In genomic region chr7:80528689-80529088, GRCh38 we compare ENCODE assay signal across 17 cellular contexts. TPM values are rescaled to one million over a fixed set of nuclear protein-coding genes. Genes with fewer than 3 reads are reported as not detected.
DNase-seq lines count a peak whose midpoint lies in the region; ATAC-seq and TF ChIP-seq lines count a peak whose summit lies in the region.
"Had no signal": no experiment of that assay in that cellular context is flagged by ENCODE, and none has a peak within 500 bp of the region (broad histone marks: within the 10 kb centered on the region; RNA-seq: fewer than 3 reads in every experiment).

No MANE protein-coding gene starts in this region.

- no peak overlapping the region for H2BK120ac ChIP-seq in neuronal stem cell (ENCODE audit: low read depth, low read length)

- peaks cover 14% of the 10 kb centered on the region for H3K9me3 Mint-ChIP-seq in chondrocyte (ENCODE audit: low read depth)
- no peaks in the 10 kb centered on the region for H3K9me3 Mint-ChIP-seq in stimulated activated memory B cell treated with anti-CD40 and anti-IgM and Interleukin-4, amounts not matched to agents 10 μg/mL and 1 μg/mL and 100 μg/mL, for 72 hours

- H3K9ac ChIP-seq in neuronal stem cell (ENCODE audit: low read depth, low read length, poor library complexity), result no peak overlapping the region
- H3K9ac ChIP-seq: GM23248 had no signal

- H3K27me3 ChIP-seq in neuronal stem cell (ENCODE audit: control insufficient read depth in 3 of 3, insufficient read depth in 3 of 3, low read depth in 1 of 3, low read length in 3 of 3), result peaks cover 0 to 10% (median 0%) of the 10 kb centered on the region in 3 experiments
- H3K27me3 ChIP-seq: BE2C had no signal

- peak overlapping the region; percentile 79 for H3K27ac Mint-ChIP-seq in chondrocyte (ENCODE audit: unreplicated experiment)
- no peak overlapping the region for H3K27ac Mint-ChIP-seq in stimulated activated memory B cell treated with anti-CD40 and anti-IgM and Interleukin-4, amounts not matched to agents 10 μg/mL and 1 μg/mL and 100 μg/mL, for 72 hours
- H3K27ac Mint-ChIP-seq: CD4-positive, CD25-positive, alpha-beta regulatory T cell; CD8-positive, alpha-beta memory T cell had no signal

- H2AFZ ChIP-seq in neuronal stem cell (ENCODE audit: low read length), result no peak overlapping the region
- H2AFZ ChIP-seq: GM23248 had no signal

- H3K9me3 ChIP-seq in neuronal stem cell (replicated peaks in 1 of 2; ENCODE audit: control insufficient read depth in 2 of 2, insufficient read depth in 1 of 2, low read depth in 1 of 2, low read length in 2 of 2), result peaks cover 0 to 9% of the 10 kb centered on the region in 2 donors
- H3K9me3 ChIP-seq: BE2C had no signal

- H3K36me3 Mint-ChIP-seq in chondrocyte (ENCODE audit: low read depth), result peaks cover 3% of the 10 kb centered on the region
- no peaks in the 10 kb centered on the region for H3K36me3 Mint-ChIP-seq in stimulated activated memory B cell treated with anti-CD40 and anti-IgM and Interleukin-4, amounts not matched to agents 10 μg/mL and 1 μg/mL and 100 μg/mL, for 72 hours
- H3K36me3 Mint-ChIP-seq: CD4-positive, CD25-positive, alpha-beta regulatory T cell had no signal

- H2BK5ac ChIP-seq in neuronal stem cell (ENCODE audit: low read length), result peak overlapping the region; percentile 32

- H3K18ac ChIP-seq in neuronal stem cell (ENCODE audit: low read length), result no peak overlapping the region

- no peak overlapping the region for H2BK15ac ChIP-seq in neuronal stem cell (ENCODE audit: low read length)

- DNase-seq in chondrocyte (ENCODE audit: low spot score) (no peak), neuronal stem cell (ENCODE audit: low spot score) (no peak), SKM-1 (lab: John Stamatoyannopoulos, UW; ENCODE audit: unreplicated experiment) (no peak), epidermal melanocyte (ENCODE audit: insufficient read length, low spot score) (no peak), DMS53 treated with DMSO at 0.1 percent for 48 hours (lab: John Stamatoyannopoulos, UW; ENCODE audit: unreplicated experiment) (no peak)
- DNase-seq: ACHN; BE2C; C1 segment of cervical spinal cord; CD4-positive, CD25-positive, alpha-beta regulatory T cell; CD8-positive, alpha-beta memory T cell; COR-L47; DMS 273 treated with DMSO at 0.1 percent for 48 hours; DMS53 had no signal

- no peak overlapping the region for H4K8ac ChIP-seq in neuronal stem cell (ENCODE audit: low read depth, low read length)

- no peak overlapping the region for H3K14ac ChIP-seq in neuronal stem cell (ENCODE audit: low read length)

- H3K4me3 ChIP-seq in neuronal stem cell (ENCODE audit: low read length in 2 of 2), result no peak overlapping the region
- H3K4me3 ChIP-seq: GM23248, HAP-1 had no signal

- H2BK12ac ChIP-seq in neuronal stem cell (ENCODE audit: low read length), result no peak overlapping the region

- H3K36me3 ChIP-seq in neuronal stem cell (replicated peaks in 1 of 2; ENCODE audit: control insufficient read depth in 2 of 2, insufficient read depth in 2 of 2, low read length in 2 of 2), result no peaks in the 10 kb centered on the region
- H3K36me3 ChIP-seq: BE2C, HAP-1 had no signal

- peaks cover 0 to 3% of the 10 kb centered on the region in 2 donors for H3K4me1 ChIP-seq in neuronal stem cell (ENCODE audit: control insufficient read depth in 2 of 2, insufficient read depth in 1 of 2, low read depth in 1 of 2, low read length in 2 of 2)
- H3K4me1 ChIP-seq: BE2C had no signal

- H3K23ac ChIP-seq in neuronal stem cell (ENCODE audit: low read depth, low read length, poor library complexity), result no peak overlapping the region

- no peaks in the 10 kb centered on the region for H3K27me3 Mint-ChIP-seq in chondrocyte (ENCODE audit: low read depth)
- H3K27me3 Mint-ChIP-seq in stimulated activated memory B cell treated with anti-CD40 and anti-IgM and Interleukin-4, amounts not matched to agents 10 μg/mL and 1 μg/mL and 100 μg/mL, for 72 hours, result no peaks in the 10 kb centered on the region
- H3K27me3 Mint-ChIP-seq: CD4-positive, CD25-positive, alpha-beta regulatory T cell; CD8-positive, alpha-beta memory T cell had no signal

- H3K4me1 Mint-ChIP-seq in chondrocyte (ENCODE audit: low read depth), result peaks cover 27% of the 10 kb centered on the region
- H3K4me1 Mint-ChIP-seq in stimulated activated memory B cell treated with anti-CD40 and anti-IgM and Interleukin-4, amounts not matched to agents 10 μg/mL and 1 μg/mL and 100 μg/mL, for 72 hours, result no peaks in the 10 kb centered on the region
- H3K4me1 Mint-ChIP-seq: CD4-positive, CD25-positive, alpha-beta regulatory T cell; CD8-positive, alpha-beta memory T cell had no signal

- no peak overlapping the region for H3K27ac ChIP-seq in neuronal stem cell (replicated peaks; ENCODE audit: low read length)
- H3K27ac ChIP-seq: GM23248 had no signal

- no CpG with 5 or more reads among the region's 2 CpGs for WGBS in neuronal stem cell (ENCODE audit: extremely low coverage in 2 of 2, insufficient read length in 2 of 2, insufficient replicate concordance in 1 of 2), 2 donors

- ATAC-seq in stimulated activated memory B cell treated with anti-CD40 and anti-IgM and Interleukin-4, amounts not matched to agents 10 μg/mL and 1 μg/mL and 100 μg/mL, for 72 hours, result peak; percentile 48

- no peak overlapping the region for H3K4me3 Mint-ChIP-seq in chondrocyte (ENCODE audit: unreplicated experiment)
- no peak overlapping the region for H3K4me3 Mint-ChIP-seq in stimulated activated memory B cell treated with anti-CD40 and anti-IgM and Interleukin-4, amounts not matched to agents 10 μg/mL and 1 μg/mL and 100 μg/mL, for 72 hours
- H3K4me3 Mint-ChIP-seq: CD4-positive, CD25-positive, alpha-beta regulatory T cell; CD8-positive, alpha-beta memory T cell had no signal

- H2AK5ac ChIP-seq in neuronal stem cell (ENCODE audit: low read depth, low read length), result no peak overlapping the region

- no peaks in the 10 kb centered on the region for H3K79me1 ChIP-seq in neuronal stem cell (ENCODE audit: low read depth, low read length)

- no peak for TF ChIP-seq CTCF in chondrocyte (IDR thresholded peaks at IDR 0.05)

- H3K4me2 ChIP-seq in neuronal stem cell (ENCODE audit: insufficient read depth, low read length, poor library complexity, severe bottlenecking), result no peak overlapping the region

- no peak overlapping the region for H4K91ac ChIP-seq in neuronal stem cell (ENCODE audit: low read depth, low read length, poor library complexity)

- no peak overlapping the region for H3K4ac ChIP-seq in neuronal stem cell (ENCODE audit: low read length)

RNA-seq across cellular contexts. Expression of gene GNAT3, which starts 16.8 kb away (rescaled TPM):
- total RNA-seq in chondrocyte, result not detected in 3 replicates
- not detected for polyA plus RNA-seq in neuronal stem cell (2013, experiment 1 of 2)
- not detected for polyA plus RNA-seq in neuronal stem cell (2013, experiment 2 of 2)
- total RNA-seq: CD4-positive, CD25-positive, alpha-beta regulatory T cell; CD8-positive, alpha-beta memory T cell; GM23248; HT-29 had no signal
- polyA plus RNA-seq: CD4-positive, CD25-positive, alpha-beta regulatory T cell; CD8-positive, alpha-beta memory T cell; GM23248 had no signal
